ENCODE assay signal across 10 cellular contexts in genomic region chr4:164716901-164717300, GRCh38. TPM values are rescaled to one million over a fixed set of nuclear protein-coding genes. Genes with fewer than 3 reads are reported as not detected.
DNase-seq lines count a peak whose midpoint lies in the region; ATAC-seq and TF ChIP-seq lines count a peak whose summit lies in the region.
"Had no signal": no experiment of that assay in that cellular context is flagged by ENCODE, and none has a peak within 500 bp of the region (broad histone marks: within the 10 kb centered on the region; RNA-seq: fewer than 3 reads in every experiment).

No MANE protein-coding gene starts in this region.

- no peaks in the 10 kb centered on the region for H3K4me1 Mint-ChIP-seq in Caco-2 (ENCODE audit: low read depth, unreplicated experiment)
- peaks cover 0 to 4% of the 10 kb centered on the region in 2 experiments; a peak in 2 of 4 replicates for H3K4me1 Mint-ChIP-seq in H9
- H3K4me1 Mint-ChIP-seq: activated naive CD4-positive, alpha-beta T cell treated with anti-CD3 and anti-CD28 coated beads, Interleukin-2, amount 50 U/mL, for 24 hours had no signal

- H3K79me2 ChIP-seq in H9 (ENCODE audit: insufficient read depth, low read length) = no peaks in the 10 kb centered on the region

- H4K20me1 ChIP-seq in H9 (ENCODE audit: control insufficient read depth, insufficient read depth, insufficient read length) = no peaks in the 10 kb centered on the region

- H3K9ac ChIP-seq in H9 (ENCODE audit: extremely low read depth, insufficient read length, low read length) = no peak overlapping the region

- ATAC-seq in HG02840 (IDR thresholded peaks at IDR 0.05; ENCODE audit: low FRiP score, unreplicated experiment) = no peak
- no peak for ATAC-seq in HG02884 (IDR thresholded peaks at IDR 0.05; ENCODE audit: unreplicated experiment)

- H2BK20ac ChIP-seq in H9 (ENCODE audit: low read depth, low read length, poor library complexity, severe bottlenecking) = no peak overlapping the region

- no peak overlapping the region for H3T11ph ChIP-seq in H9 (ENCODE audit: low read length)

- H3K18ac ChIP-seq in H9 (ENCODE audit: insufficient read length, low read depth, low read length) = no peak overlapping the region

- no peak overlapping the region for H2AFZ ChIP-seq in H9 (ENCODE audit: low read length)

- H4K5ac ChIP-seq in H9 (ENCODE audit: insufficient read length, low read depth, low read length) = no peak overlapping the region

- H3K27me3 Mint-ChIP-seq in Caco-2 (ENCODE audit: insufficient read depth, unreplicated experiment) = peaks cover 3% of the 10 kb centered on the region
- no peaks in the 10 kb centered on the region for H3K27me3 Mint-ChIP-seq in H9 (ENCODE audit: low read depth)

- no peak overlapping the region for H3K14ac ChIP-seq in H9 (ENCODE audit: insufficient read depth, low read length)

- no peaks in the 10 kb centered on the region for H3K36me3 ChIP-seq in Caco-2 (ENCODE audit: control insufficient read depth, insufficient read depth, low read length)
- H3K36me3 ChIP-seq in SJCRH30 = no peaks in the 10 kb centered on the region

- no peaks in the 10 kb centered on the region for H3K27me3 ChIP-seq in Caco-2 (replicated peaks; ENCODE audit: control insufficient read depth, insufficient read depth, low read length)
- H3K27me3 ChIP-seq in H9 (ENCODE audit: insufficient read depth, low read length) = no peaks in the 10 kb centered on the region
- no peaks in the 10 kb centered on the region for H3K27me3 ChIP-seq in SJCRH30

- H3K9me3 Mint-ChIP-seq in Caco-2 (ENCODE audit: unreplicated experiment) (no peaks in the 10 kb centered on the region), H9 (no peaks in the 10 kb centered on the region; a peak in 1 of 5 replicates)
- H3K9me3 Mint-ChIP-seq: activated naive CD4-positive, alpha-beta T cell treated with anti-CD3 and anti-CD28 coated beads, Interleukin-2, amount 50 U/mL, for 24 hours had no signal

- no CpG with 5 or more reads among the region's 3 CpGs for WGBS in H9 (ENCODE audit: extremely low coverage, insufficient read length, low lambda C conversion rate)

- no peak overlapping the region for H4K8ac ChIP-seq in H9 (replicated peaks; ENCODE audit: insufficient read length, low read depth, low read length)

- no peaks in the 10 kb centered on the region for H3K4me1 ChIP-seq in Caco-2
- H3K4me1 ChIP-seq in H9 (ENCODE audit: insufficient read depth, low read length) = no peaks in the 10 kb centered on the region
- no peaks in the 10 kb centered on the region for H3K4me1 ChIP-seq in SJCRH30

- intact Hi-C loops in Caco-2 (cut with micrococcal nuclease; ENCODE audit: unreplicated experiment) = loop anchor here (1.0 to 5.0 kb wide), 2 partner anchors 14 to 280 kb away; no protein-coding TSS in a partner anchor

- no peak overlapping the region for H4K91ac ChIP-seq in H9 (ENCODE audit: insufficient read length, low read depth, low read length)

- POLR2A ChIA-PET in Caco-2 (lab: Charles Lee) = no interaction called here

- H3K9me3 ChIP-seq in Caco-2 (no peaks in the 10 kb centered on the region), H9 (ENCODE audit: control insufficient read depth, low read depth, low read length) (no peaks in the 10 kb centered on the region), SJCRH30 (replicated peaks) (no peaks in the 10 kb centered on the region)

- H3K27ac ChIP-seq in H9 (ENCODE audit: insufficient read length, low read depth, low read length) = no peak overlapping the region
- no peak overlapping the region for H3K27ac ChIP-seq in SJCRH30

- no peak overlapping the region for H2BK12ac ChIP-seq in H9 (ENCODE audit: insufficient read length, low read depth, low read length)

- H3K4me2 ChIP-seq in H9 (ENCODE audit: insufficient read depth, insufficient read length, low read length) = no peak overlapping the region

- no peak overlapping the region for H2BK15ac ChIP-seq in H9 (ENCODE audit: low read depth, low read length)

- H3K23ac ChIP-seq in H9 (ENCODE audit: insufficient read length, low read depth, low read length) = no peak overlapping the region

- TF ChIP-seq CTCF in Caco-2 (IDR thresholded peaks at IDR 0.05; ENCODE audit: insufficient read depth in 1 of 2, low read depth in 1 of 2, low read length in 1 of 2, severe bottlenecking in 1 of 2, unreplicated experiment in 1 of 2) (peak; percentile 33 to 57), H9 (conservative IDR thresholded peaks at IDR 0.05) (peak; percentile 68)

- H2BK5ac ChIP-seq in H9 (ENCODE audit: insufficient read length, low read length) = no peak overlapping the region

- H3K79me1 ChIP-seq in H9 (ENCODE audit: insufficient read depth, low read depth, low read length, poor library complexity, severe bottlenecking) = no peaks in the 10 kb centered on the region

- H2AK5ac ChIP-seq in H9 (ENCODE audit: insufficient read length, low read length) = no peak overlapping the region

- H3K36me3 Mint-ChIP-seq in Caco-2 (ENCODE audit: insufficient read depth, unreplicated experiment) (no peaks in the 10 kb centered on the region), H9 (ENCODE audit: insufficient read depth in 1 of 3, low read depth in 3 of 3) (no peaks in the 10 kb centered on the region)
- H3K36me3 Mint-ChIP-seq: activated naive CD4-positive, alpha-beta T cell treated with anti-CD3 and anti-CD28 coated beads, Interleukin-2, amount 50 U/mL, for 24 hours had no signal

- CTCF ChIA-PET in Caco-2 (lab: Charles Lee) = interaction anchor here (0.6 to 0.7 kb wide), 2 partner anchors 8 to 314 kb away, joined by 3 read pairs; no protein-coding TSS in a partner anchor

- H3K4me3 Mint-ChIP-seq in Caco-2 (ENCODE audit: unreplicated experiment) (no peak overlapping the region), H9 (no peak overlapping the region)
- H3K4me3 Mint-ChIP-seq: activated naive CD4-positive, alpha-beta T cell treated with anti-CD3 and anti-CD28 coated beads, Interleukin-2, amount 50 U/mL, for 24 hours had no signal

- no peak overlapping the region for H3K4ac ChIP-seq in H9 (ENCODE audit: low read depth, low read length)

- H2BK120ac ChIP-seq in H9 (ENCODE audit: low read depth, low read length, poor library complexity, severe bottlenecking) = no peak overlapping the region

- H3K4me3 ChIP-seq in Caco-2 (ENCODE audit: low read depth, low read length) (no peak overlapping the region), SJCRH30 (no peak overlapping the region)

- H3K27ac Mint-ChIP-seq in Caco-2 (ENCODE audit: unreplicated experiment) (no peak overlapping the region), H9 (no peak overlapping the region)
- H3K27ac Mint-ChIP-seq: activated naive CD4-positive, alpha-beta T cell treated with anti-CD3 and anti-CD28 coated beads, Interleukin-2, amount 50 U/mL, for 24 hours had no signal

- BruUV-seq in Caco-2 (replicated peaks; lab: Mats Ljungman, UMichigan) = no TSS peak

- H3K56ac ChIP-seq in H9 (ENCODE audit: insufficient read length, low read depth, low read length) = no peak overlapping the region

- DNase-seq in Caco-2 (peak in 1 of 2 experiments; percentile 34), H9 (peak; percentile 39), RKO (ENCODE audit: low spot score) (peak; percentile 14), iPS-NIHi7 (ENCODE audit: extremely low spot score) (peak; percentile 57), SJCRH30 (no peak), DMS79 treated with DMSO at 0.1 percent for 48 hours (lab: John Stamatoyannopoulos, UW) (no peak)
- DNase-seq: T-helper 9 cell had no signal

- H3K23me2 ChIP-seq in H9 (ENCODE audit: insufficient read length, low read depth, low read length, poor library complexity, severe bottlenecking) = no peaks in the 10 kb centered on the region

RNA-seq across cellular contexts. Expression of gene SMIM31, which starts 37.0 kb away (rescaled TPM):
- not detected in 2 replicates for total RNA-seq in Caco-2 (2022)
- total RNA-seq in H9 (2021) = not detected in 2 replicates
- not detected in 2 replicates for total RNA-seq in SJCRH30 (2014; rRNA removed; shearing (Covaris generic))

Comparison
In these comparisons a context has a peak if more than half of its experiments do, and no peak if none do; other contexts are left out.
1. DNase-seq: peak in H9 (single experiment), RKO (single experiment) and iPS-NIHi7 (single experiment); none in SJCRH30 (0 of 2) and DMS79 treated with DMSO at 0.1 percent for 48 hours (single experiment).